In genomic region chr22:40348025-40348658, GRCh38 we compare ENCODE assay signal across 1 cellular context.
TF ChIP-seq lines count a peak whose summit lies in the region.

No MANE protein-coding gene starts in this region.

TF ChIP-seq in GM12878, 131 proteins besides CTCF, POLR2A, EP300 and RAD21 (continued from another document):
- no peak for TF ChIP-seq REST (IDR thresholded peaks at IDR 0.05; ENCODE audit: low read depth, low read length)
- no peak for TF ChIP-seq SRF (IDR thresholded peaks at IDR 0.05; ENCODE audit: low read depth in 2 of 2, low read length in 2 of 2)
- TF ChIP-seq NFIC (IDR thresholded peaks at IDR 0.05; ENCODE audit: low read depth, low read length), result no peak
- peak; percentile 81; the same call in 1 of the 2 replicates for TF ChIP-seq SMC3 (IDR thresholded peaks at IDR 0.05; ENCODE audit: borderline replicate concordance, low read length)
- TF ChIP-seq ZSCAN29 (IDR thresholded peaks at IDR 0.05), result no peak
- TF ChIP-seq POLR2AphosphoS5 (IDR thresholded peaks at IDR 0.05; ENCODE audit: low read length), result no peak
- TF ChIP-seq ZNF274 (IDR thresholded peaks at IDR 0.05; ENCODE audit: insufficient read depth, insufficient read length), result no peak
- peak; percentile 38 for TF ChIP-seq SKIL (IDR thresholded peaks at IDR 0.05; ENCODE audit: low read depth, poor library complexity, severe bottlenecking)
- peak; percentile 83 for TF ChIP-seq YY1 (IDR thresholded peaks at IDR 0.05; ENCODE audit: low read depth, low read length)
- TF ChIP-seq KLF5 (IDR thresholded peaks at IDR 0.05; ENCODE audit: partially characterized antibody), result peak; percentile 46
- 0 out of 2 replicates have a peak, but pooled peaks have one; percentile 16 for TF ChIP-seq NBN (IDR thresholded peaks at IDR 0.05)
- no peak for TF ChIP-seq STAT3 (IDR thresholded peaks at IDR 0.05; ENCODE audit: low read depth, low read length)
- no peak for TF ChIP-seq CHD2 (IDR thresholded peaks at IDR 0.05; ENCODE audit: borderline replicate concordance, low read depth, low read length)
- no peak for TF ChIP-seq SP1 (IDR thresholded peaks at IDR 0.05; ENCODE audit: low read depth, low read length)
- TF ChIP-seq PKNOX1 (IDR thresholded peaks at IDR 0.05), result no peak
- TF ChIP-seq EZH2 (IDR thresholded peaks at IDR 0.05; ENCODE audit: borderline replicate concordance, control insufficient read depth, low read depth, low read length), result no peak
